Comparison of ENCODE assay signal across 9 cellular contexts in the genomic region with DNA sequence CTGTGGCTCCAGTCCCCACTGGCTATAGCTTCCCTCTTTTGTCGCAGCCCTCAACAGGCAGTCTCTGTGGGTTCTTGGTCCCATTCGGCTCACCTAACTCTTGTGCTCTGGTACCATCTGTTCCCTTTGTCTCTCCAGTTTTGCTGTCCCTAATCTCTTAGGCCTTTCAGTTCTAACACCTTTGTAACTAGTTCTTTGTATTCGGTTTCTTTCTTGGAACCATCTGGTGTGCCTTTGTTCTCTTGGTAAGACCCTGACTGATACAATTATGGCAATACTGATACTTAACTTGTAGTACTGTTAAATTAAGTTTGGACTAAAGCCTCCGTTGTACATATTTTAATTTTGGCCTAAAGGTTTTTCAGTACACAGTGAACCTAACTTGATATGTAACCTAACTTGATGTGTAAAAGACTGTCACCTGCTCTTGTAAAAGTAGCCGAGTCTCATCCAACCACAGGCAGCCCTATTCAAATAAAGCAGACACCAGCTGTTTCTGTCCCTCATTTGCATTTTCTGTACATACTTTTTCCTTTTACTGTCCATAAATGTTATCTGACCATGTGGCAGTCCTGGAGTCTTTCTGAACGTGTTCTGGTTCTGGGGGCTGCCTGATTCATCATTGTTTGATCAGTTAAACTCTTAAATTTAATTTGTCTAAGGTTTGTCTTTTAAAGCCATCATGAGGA. TPM values are rescaled to one million over a fixed set of nuclear protein-coding genes. Genes with fewer than 3 reads are reported as not detected.
A peak's percentile ranks its signal among the peaks of the same experiment; 100 is the strongest.
DNase-seq lines count a peak whose midpoint lies in the region; ATAC-seq and TF ChIP-seq lines count a peak whose summit lies in the region.
"Had no signal": no experiment of that assay in that cellular context is flagged by ENCODE, and none has a peak within 500 bp of the region (broad histone marks: within the 10 kb centered on the region; RNA-seq: fewer than 3 reads in every experiment).

No MANE protein-coding gene starts in this region.

- intact Hi-C loops in mucosa of descending colon (cut with DNase I, micrococcal nuclease) = no loop called here

- DNase-seq in mucosa of descending colon (no peak), NCI-H1694 treated with DMSO at 0.1 percent for 48 hours (lab: John Stamatoyannopoulos, UW) (no peak), HPDE6-E6E7 (ENCODE audit: extremely low spot score) (no peak)
- DNase-seq in effector CD8-positive, alpha-beta T cell (lab: John Stamatoyannopoulos, UW) = no peak
- DNase-seq: naive thymus-derived CD8-positive, alpha-beta T cell; stomach had no signal

- H3K4me3 ChIP-seq in mucosa of descending colon = no peak overlapping the region
- H3K4me3 ChIP-seq: stomach had no signal

- peak; percentile 60 for ATAC-seq in GM18907 (IDR thresholded peaks at IDR 0.05; ENCODE audit: unreplicated experiment)
- ATAC-seq in GM21723 (IDR thresholded peaks at IDR 0.05; ENCODE audit: unreplicated experiment) = peak; percentile 57
- peak; percentile 45 for ATAC-seq in HG03571 (IDR thresholded peaks at IDR 0.05; ENCODE audit: unreplicated experiment)
- ATAC-seq in mucosa of descending colon = peak; percentile 55
- ATAC-seq: naive thymus-derived CD8-positive, alpha-beta T cell had no signal

- H3K9me3 ChIP-seq in mucosa of descending colon = no peaks in the 10 kb centered on the region
- H3K9me3 ChIP-seq: stomach had no signal

- TF ChIP-seq CTCF in mucosa of descending colon (IDR thresholded peaks at IDR 0.05) = no peak

- H3K36me3 ChIP-seq in mucosa of descending colon (ENCODE audit: low read depth) = no peaks in the 10 kb centered on the region
- H3K36me3 ChIP-seq: stomach had no signal

- peaks cover 13% of the 10 kb centered on the region for H3K4me1 ChIP-seq in mucosa of descending colon (ENCODE audit: low read depth)

RNA-seq across cellular contexts. Expression of a gene that starts 4.8 kb away (rescaled TPM):
- total RNA-seq in mucosa of descending colon = 10 to 100 TPM; 23.8 to 31.9 (median 27.6) TPM

RNA-seq across cellular contexts. Expression of a gene that starts 7.3 kb away (rescaled TPM):
- 10 to 100 TPM; 49.0 to 66.7 (median 65.8) TPM for total RNA-seq in mucosa of descending colon
